Comparison of ENCODE assay signal across 27 cellular contexts in genomic region chr2:15365411-15365810, GRCh38.
"Had no signal": no experiment of that assay in that cellular context is flagged by ENCODE, and none has a peak within 500 bp of the region (broad histone marks: within the 10 kb centered on the region; RNA-seq: fewer than 3 reads in every experiment).

No MANE protein-coding gene starts in this region.

- H3K9me3 ChIP-seq: colonic mucosa, esophagus squamous epithelium, gastroesophageal sphincter, heart right ventricle, left ventricle myocardium inferior, lower lobe of right lung, ovary, right lobe of liver, stomach, thyroid gland, vagina had no signal

- ATAC-seq: gastroesophageal sphincter; left colon; lower lobe of right lung; naive thymus-derived CD8-positive, alpha-beta T cell; right lobe of liver; stimulated activated effector memory CD8-positive, alpha-beta T cell treated with anti-CD3 and anti-CD28 coated beads, Interleukin-12 subunit alpha, Interleukin-12 subunit beta, amount 100 ng/mL, for 72 hours had no signal

- H3K27ac ChIP-seq: colonic mucosa, esophagus squamous epithelium, gastroesophageal sphincter, heart right ventricle, left ventricle myocardium inferior, lower lobe of right lung, ovary, right lobe of liver, stomach, thyroid gland, vagina had no signal

- H3K4me3 ChIP-seq: colonic mucosa, esophagus squamous epithelium, gastroesophageal sphincter, heart right ventricle, left ventricle myocardium inferior, lower lobe of right lung, ovary, right lobe of liver, stomach, thyroid gland, vagina had no signal

- DNase-seq: colonic mucosa; effector CD8-positive, alpha-beta T cell; endodermal cell; erythroblast; esophagus squamous epithelium; glutamatergic neuron; heart right ventricle; hippocampal formation; left colon; left ventricle myocardium inferior; lower lobe of right lung; naive thymus-derived CD8-positive, alpha-beta T cell; nephron progenitor cell; nucleus accumbens; ovary; right lobe of liver; small intestine; stimulated activated CD4-positive, alpha-beta T cell treated with anti-CD3 and anti-CD28 coated beads, Interleukin-12 subunit alpha, Interleukin-12 subunit beta, amount 100 ng/mL, for 4 hours; stimulated activated CD4-positive, alpha-beta T cell treated with anti-CD3 and anti-CD28 coated beads, Interleukin-1b, Interleukin-23, amount 100 ng/mL, for 48 hours; stimulated activated CD4-positive, alpha-beta T cell treated with anti-CD3 and anti-CD28 coated beads, Interleukin-4, amount 100 ng/mL, for 1 hour; stimulated activated naive CD4-positive, alpha-beta T cell treated with Interleukin-2 at 50 U/mL for 16 hours; stomach; thyroid gland; trophoblast cell had no signal

- H3K36me3 ChIP-seq: colonic mucosa, ovary, right lobe of liver had no signal

- H3K4me1 ChIP-seq: colonic mucosa, esophagus squamous epithelium, gastroesophageal sphincter, heart right ventricle, left ventricle myocardium inferior, lower lobe of right lung, right lobe of liver, stomach, thyroid gland, vagina had no signal

- H3K27me3 ChIP-seq: colonic mucosa, esophagus squamous epithelium, gastroesophageal sphincter, heart right ventricle, ovary, right lobe of liver, stomach, thyroid gland, vagina had no signal
